1 cellular context compared by ENCODE assay signal in the genomic region with DNA sequence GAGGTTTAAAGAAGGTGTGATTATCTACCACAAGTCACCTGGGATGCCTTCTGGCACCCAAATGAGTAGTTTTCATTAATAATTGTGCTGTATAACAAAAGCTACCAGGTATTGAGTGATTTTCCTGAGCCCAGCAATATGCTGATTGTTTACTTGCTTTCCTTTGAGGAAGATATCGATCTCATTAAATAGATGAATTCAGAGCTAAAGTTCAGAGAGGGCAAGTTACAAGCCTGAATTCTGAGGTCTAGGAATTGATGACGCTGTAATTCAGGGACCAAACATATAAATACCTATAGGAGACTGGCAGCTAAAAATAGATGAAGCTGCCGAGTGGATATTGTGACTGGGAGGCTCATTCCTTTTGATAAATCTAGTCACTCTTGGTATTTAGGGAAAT.
TF ChIP-seq lines count a peak whose summit lies in the region.

No MANE protein-coding gene starts in this region.

TF ChIP-seq in IMR-90, 13 proteins besides CTCF, POLR2A, EP300 and RAD21 (continued from another document):
- TF ChIP-seq FOS (IDR thresholded peaks at IDR 0.05; ENCODE audit: low read depth, low read length) (no peak), NFE2L2 (IDR thresholded peaks at IDR 0.05; ENCODE audit: low read depth, low read length) (no peak), CEBPB (IDR thresholded peaks at IDR 0.05; ENCODE audit: low read depth, low read length) (no peak), RCOR1 (IDR thresholded peaks at IDR 0.05; ENCODE audit: insufficient replicate concordance, low read length) (no peak), SMC3 (IDR thresholded peaks at IDR 0.05; ENCODE audit: low read depth, low read length) (no peak), CHD1 (IDR thresholded peaks at IDR 0.05; ENCODE audit: low read depth, low read length) (no peak)
- TF ChIP-seq, protein P1, sequence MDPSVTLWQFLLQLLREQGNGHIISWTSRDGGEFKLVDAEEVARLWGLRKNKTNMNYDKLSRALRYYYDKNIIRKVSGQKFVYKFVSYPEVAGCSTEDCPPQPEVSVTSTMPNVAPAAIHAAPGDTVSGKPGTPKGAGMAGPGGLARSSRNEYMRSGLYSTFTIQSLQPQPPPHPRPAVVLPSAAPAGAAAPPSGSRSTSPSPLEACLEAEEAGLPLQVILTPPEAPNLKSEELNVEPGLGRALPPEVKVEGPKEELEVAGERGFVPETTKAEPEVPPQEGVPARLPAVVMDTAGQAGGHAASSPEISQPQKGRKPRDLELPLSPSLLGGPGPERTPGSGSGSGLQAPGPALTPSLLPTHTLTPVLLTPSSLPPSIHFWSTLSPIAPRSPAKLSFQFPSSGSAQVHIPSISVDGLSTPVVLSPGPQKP (IDR thresholded peaks at IDR 0.05; ENCODE audit: borderline replicate concordance, low read depth, low read length) = no peak
